Comparison of ENCODE assay signal across 17 cellular contexts in genomic region chr1:231232870-231233734, GRCh38. TPM values are rescaled to one million over a fixed set of nuclear protein-coding genes. Genes with fewer than 3 reads are reported as not detected.
DNase-seq lines count a peak whose midpoint lies in the region; ATAC-seq, FAIRE-seq and TF ChIP-seq lines count a peak whose summit lies in the region.
"Had no signal": no experiment of that assay in that cellular context is flagged by ENCODE, and none has a peak within 500 bp of the region (broad histone marks: within the 10 kb centered on the region; RNA-seq: fewer than 3 reads in every experiment).

No MANE protein-coding gene starts in this region.

- no peaks in the 10 kb centered on the region for H3K9me2 ChIP-seq in OCI-LY1 (ENCODE audit: low read depth, low read length)

- 0 out of 2 replicates have a peak, but pooled peaks cover 4% of the 10 kb centered on the region for H3K4me1 ChIP-seq in HEK293 (ENCODE audit: control insufficient read depth, insufficient read depth, low read length)
- H3K4me1 ChIP-seq in OCI-LY1 (ENCODE audit: insufficient read depth, low read length, severe bottlenecking): peaks cover 10% of the 10 kb centered on the region
- H3K4me1 ChIP-seq in pancreas: peaks cover 6 to 19% (median 14%) of the 10 kb centered on the region in 3 donors
- H3K4me1 ChIP-seq: parathyroid adenoma had no signal

- DNase-seq in pancreas (no peak), HCEC 1CT (no peak), cortex of kidney (lab: John Stamatoyannopoulos, UW) (no peak), activated gamma-delta T cell treated with Interleukin-2 at 50 U/mL for 16 hours (no peak)
- DNase-seq: activated naive CD8-positive, alpha-beta T cell treated with anti-CD3 and anti-CD28 coated beads for 36 hours; hypothalamus; mesenchymal stem cell; NCI-H1417; NCI-H69 had no signal

- no peak for FAIRE-seq in pancreas (lab: Jason Lieb, UNC)
- FAIRE-seq: TTC549 had no signal

- H3K4me3 ChIP-seq in HEK293 (ENCODE audit: low read depth, low read length): no peak overlapping the region
- H3K4me3 ChIP-seq in OCI-LY1 (ENCODE audit: low read depth, low read length, poor library complexity, severe bottlenecking): no peak overlapping the region
- H3K4me3 ChIP-seq in pancreas: no peak overlapping the region

- no peak overlapping the region for H2AFZ ChIP-seq in OCI-LY1 (ENCODE audit: low read length)
- H2AFZ ChIP-seq: parathyroid adenoma had no signal

- WGBS in pancreas, 2 donors: 59% methylated on average over 14 of the region's 14 CpGs

- CTCF ChIA-PET in HEK293 (lab: Yijun Ruan, JAX): interaction anchor here (0.6 to 1.2 kb wide), 4 partner anchors 82 to 481 kb away, joined by 3 to 5 read pairs (median 4); no protein-coding TSS in a partner anchor

- H3K27ac ChIP-seq in HEK293 (ENCODE audit: extremely low read depth, low read depth, low read length) (no peak overlapping the region), OCI-LY1 (ENCODE audit: low read depth, low read length, poor library complexity, severe bottlenecking) (no peak overlapping the region), pancreas (peak overlapping the region; percentile 37 to 72 (median 65))
- H3K27ac ChIP-seq: C4-2B, parathyroid adenoma had no signal

- H3K4me2 ChIP-seq in OCI-LY1 (ENCODE audit: low read length): peak overlapping the region; percentile 7; the same call in 1 of the 2 replicates

- no peak overlapping the region for H3K9ac ChIP-seq in OCI-LY1 (ENCODE audit: low read length)
- H3K9ac ChIP-seq: parathyroid adenoma had no signal

- intact Hi-C loops in pancreas (cut with DNase I): no loop called here

- H3K9me3 ChIP-seq in HEK293 (ENCODE audit: control insufficient read depth, insufficient read depth, low read depth, low read length) (no peaks in the 10 kb centered on the region), OCI-LY1 (ENCODE audit: low read length) (no peaks in the 10 kb centered on the region), pancreas (no peaks in the 10 kb centered on the region)

- H3K79me2 ChIP-seq in OCI-LY1 (ENCODE audit: insufficient read depth, low read length): peaks cover 4% of the 10 kb centered on the region; the same call in 1 of the 2 replicates

- no peaks in the 10 kb centered on the region for H3F3A ChIP-seq in OCI-LY1 (ENCODE audit: insufficient read depth, low read length)

- POLR2A ChIA-PET in HEK293 (lab: Yijun Ruan, JAX): no interaction called here

- peaks cover 21 to 37% of the 10 kb centered on the region in 2 experiments for H3K36me3 ChIP-seq in HEK293 (ENCODE audit: control insufficient read depth in 2 of 2, insufficient read depth in 1 of 2, low read length in 2 of 2)
- peaks cover 65% of the 10 kb centered on the region for H3K36me3 ChIP-seq in OCI-LY1 (ENCODE audit: insufficient read depth, low read length)
- H3K36me3 ChIP-seq in pancreas: peaks cover 0 to 6% (median 3%) of the 10 kb centered on the region in 3 donors

- ATAC-seq in GM18861 (IDR thresholded peaks at IDR 0.05; ENCODE audit: unreplicated experiment) (peak; percentile 83), pancreas (no peak), HG02798 (IDR thresholded peaks at IDR 0.05; ENCODE audit: poor library complexity, unreplicated experiment) (no peak)
- ATAC-seq: Right ventricle myocardium inferior had no signal

- no peaks in the 10 kb centered on the region for H3K27me3 ChIP-seq in OCI-LY1 (ENCODE audit: insufficient read depth, low read length)
- H3K27me3 ChIP-seq in pancreas: no peaks in the 10 kb centered on the region

- no peaks in the 10 kb centered on the region for H4K20me1 ChIP-seq in OCI-LY1 (ENCODE audit: insufficient read depth, low read length)

- TF ChIP-seq CTCF in HEK293 (tag by site-specific recombination; IDR thresholded peaks at IDR 0.05) (no peak), OCI-LY1 (IDR thresholded peaks at IDR 0.05; ENCODE audit: low read length) (no peak), pancreas (IDR thresholded peaks at IDR 0.05) (no peak)

TF ChIP-seq in HEK293, 187 proteins besides CTCF, POLR2A, EP300 and RAD21:
- TF ChIP-seq ZNF121 (tag by site-specific recombination; IDR thresholded peaks at IDR 0.05) (peak; percentile 81), ZFP69B (tag by site-specific recombination; IDR thresholded peaks at IDR 0.05) (no peak), ZBTB48 (tag by site-specific recombination; IDR thresholded peaks at IDR 0.05) (no peak), ZNF639 (tag by site-specific recombination; IDR thresholded peaks at IDR 0.05) (no peak)

RNA-seq across cellular contexts. Expression of gene GNPAT, which starts 7.9 kb away (rescaled TPM):
- total RNA-seq in pancreas: 10 to 100 TPM; 17.4 to 24.6 (median 19.7) TPM
- polyA plus RNA-seq in pancreas: 10 to 100 TPM; 24.7 to 34.4 TPM

Comparison
In these comparisons a context has a peak if more than half of its experiments do, and no peak if none do; other contexts are left out.
1. H3K27ac ChIP-seq: peak in pancreas (4 of 4); none in HEK293 (single experiment) and OCI-LY1 (single experiment).